ENCODE assay signal across 13 cellular contexts in genomic region chr9:114329624-114330022, GRCh38. TPM values are rescaled to one million over a fixed set of nuclear protein-coding genes. Genes with fewer than 3 reads are reported as not detected.
A peak's percentile ranks its signal among the peaks of the same experiment; 100 is the strongest.
DNase-seq lines count a peak whose midpoint lies in the region; ATAC-seq and TF ChIP-seq lines count a peak whose summit lies in the region.
"Not testable (repeated sequence)": the region's sequence is repeated elsewhere in the genome, so short reads cannot be mapped to it uniquely, and the experiment has no call there.
"Had no signal": no experiment of that assay in that cellular context is flagged by ENCODE, and none has a peak within 500 bp of the region (broad histone marks: within the 10 kb centered on the region; RNA-seq: fewer than 3 reads in every experiment).

Gene ORM2, plus strand, starts transcription at chr9:114329869. Its CDS starts 36 bp downstream, at chr9:114329905.

- not testable (repeated sequence) for TF ChIP-seq POLR2A in right lobe of liver (IDR thresholded peaks at IDR 0.05)

- ATAC-seq in activated naive CD8-positive, alpha-beta T cell treated with anti-CD3 and anti-CD28 coated beads, Interleukin-2, amount 10 ng/mL, durations not matched to agents 7 days and 5 days (ENCODE audit: low read depth); naive thymus-derived CD8-positive, alpha-beta T cell: not testable (repeated sequence)
- peak; percentile 27 to 59 (median 48) for ATAC-seq in right lobe of liver
- peak; percentile 23 for ATAC-seq in stimulated activated naive CD8-positive, alpha-beta T cell treated with anti-CD3 and anti-CD28 coated beads, Interleukin-15, amount 100 ng/mL, for 72 hours

- not testable (repeated sequence) for H3K4me3 ChIP-seq in CD4-positive, alpha-beta memory T cell (ENCODE audit: low read length in 2 of 2); hepatocyte
- peak within 1 kb of the TSS; percentile 38 to 62 (median 60) for H3K4me3 ChIP-seq in right lobe of liver

- POLR2A ChIA-PET in CD4-positive, alpha-beta memory T cell (lab: Charles Lee; ENCODE audit: partially characterized antibody); activated naive CD8-positive, alpha-beta T cell treated with anti-CD3 and anti-CD28 coated beads, Interleukin-2, amount 10 ng/mL, durations not matched to agents 7 days and 5 days (lab: Charles Lee); naive thymus-derived CD8-positive, alpha-beta T cell (lab: Charles Lee): not testable (repeated sequence)

- not testable (repeated sequence) for H3K4me3 Mint-ChIP-seq in CD4-positive, alpha-beta memory T cell; activated T-cell treated with anti-CD3 and anti-CD28 coated beads, Interleukin-2, amount 50 U/mL, for 24 hours; activated naive CD8-positive, alpha-beta T cell treated with anti-CD3 and anti-CD28 coated beads, Interleukin-2, amount 10 ng/mL, durations not matched to agents 7 days and 5 days; stimulated activated naive CD8-positive, alpha-beta T cell treated with anti-CD3 and anti-CD28 coated beads, Interleukin-15, amount 100 ng/mL, for 72 hours
- H3K4me3 Mint-ChIP-seq in IgD-negative memory B cell: peak within 1 kb of the TSS in 1 of 4 donors; percentile 33
- peak within 1 kb of the TSS in 4 of 10 donors; percentile 28 to 54 (median 36) for H3K4me3 Mint-ChIP-seq in naive thymus-derived CD8-positive, alpha-beta T cell

- not testable (repeated sequence) for H3K36me3 ChIP-seq in CD4-positive, alpha-beta memory T cell (ENCODE audit: insufficient read depth, low read length); hepatocyte (replicated peaks; ENCODE audit: insufficient read depth, low read depth); right lobe of liver

- DNase-seq in CD4-positive, alpha-beta memory T cell; activated T-cell treated with anti-CD3 and anti-CD28 coated beads, Interleukin-2, amount 50 U/mL, for 24 hours; activated naive CD8-positive, alpha-beta T cell treated with anti-CD3 and anti-CD28 coated beads, Interleukin-2, amount 10 ng/mL, durations not matched to agents 7 days and 5 days; hepatocyte (ENCODE audit: low spot score); right lobe of liver; naive thymus-derived CD8-positive, alpha-beta T cell; stimulated activated naive CD8-positive, alpha-beta T cell treated with anti-CD3 and anti-CD28 coated beads, Interleukin-15, amount 100 ng/mL, for 72 hours: not testable (repeated sequence)

- H3K9me3 ChIP-seq in CD4-positive, alpha-beta memory T cell (ENCODE audit: control insufficient read depth in 1 of 2, low read length in 2 of 2); hepatocyte (ENCODE audit: low read depth); right lobe of liver: not testable (repeated sequence)

- not testable (repeated sequence) for H3K9me2 ChIP-seq in hepatocyte (replicated peaks; ENCODE audit: insufficient read depth)

- not testable (repeated sequence) for H3K79me2 ChIP-seq in hepatocyte

- not testable (repeated sequence) for H3K27me3 ChIP-seq in CD4-positive, alpha-beta memory T cell (ENCODE audit: insufficient read depth, low read length); hepatocyte; right lobe of liver

- not testable (repeated sequence) for H2AFZ ChIP-seq in hepatocyte

- not testable (repeated sequence) for H3K36me3 Mint-ChIP-seq in CD4-positive, alpha-beta memory T cell; IgD-negative memory B cell; activated T-cell treated with anti-CD3 and anti-CD28 coated beads, Interleukin-2, amount 50 U/mL, for 24 hours (ENCODE audit: low read depth); activated naive CD8-positive, alpha-beta T cell treated with anti-CD3 and anti-CD28 coated beads, Interleukin-2, amount 10 ng/mL, durations not matched to agents 7 days and 5 days; naive thymus-derived CD8-positive, alpha-beta T cell

- not testable (repeated sequence) for H3K27me3 Mint-ChIP-seq in CD4-positive, alpha-beta memory T cell; IgD-negative memory B cell; activated T-cell treated with anti-CD3 and anti-CD28 coated beads, Interleukin-2, amount 50 U/mL, for 24 hours; activated naive CD8-positive, alpha-beta T cell treated with anti-CD3 and anti-CD28 coated beads, Interleukin-2, amount 10 ng/mL, durations not matched to agents 7 days and 5 days; naive thymus-derived CD8-positive, alpha-beta T cell; stimulated activated naive CD8-positive, alpha-beta T cell treated with anti-CD3 and anti-CD28 coated beads, Interleukin-15, amount 100 ng/mL, for 72 hours

- H4K20me1 ChIP-seq in hepatocyte (ENCODE audit: insufficient read depth, poor library complexity, severe bottlenecking): not testable (repeated sequence)

- not testable (repeated sequence) for H3K27ac ChIP-seq in CD4-positive, alpha-beta memory T cell (ENCODE audit: low read depth, low read length)
- peak within 1 kb of the TSS; percentile 72 for H3K27ac ChIP-seq in hepatocyte
- peak within 1 kb of the TSS; percentile 45 to 83 (median 47) for H3K27ac ChIP-seq in right lobe of liver

- intact Hi-C loops in CD4-positive, alpha-beta memory T cell (cut with micrococcal nuclease): loop anchor here (10.0 kb wide), 1 partner anchor 175 kb away; the partner anchor contains the start of gene WHRN
- intact Hi-C loops in right lobe of liver (cut with DNase I): not testable (repeated sequence)

- CTCF ChIA-PET in CD4-positive, alpha-beta memory T cell (lab: Charles Lee; ENCODE audit: partially characterized antibody): not testable (repeated sequence)

- no CpG with 5 or more reads among the region's 10 CpGs for WGBS in hepatocyte (ENCODE audit: low lambda C conversion rate, missing lambda C conversion rate)
- no CpG with 5 or more reads among the region's 10 CpGs for WGBS in right lobe of liver (ENCODE audit: insufficient coverage, low coverage, low lambda C conversion rate, missing lambda C conversion rate)

- not testable (repeated sequence) for H3K4me1 ChIP-seq in CD4-positive, alpha-beta memory T cell (ENCODE audit: insufficient read depth, low read length)
- H3K4me1 ChIP-seq in hepatocyte (ENCODE audit: insufficient read depth) (peaks cover 19% of the 10 kb centered on the region), right lobe of liver (peaks cover 0 to 15% (median 0%) of the 10 kb centered on the region in 4 donors)

- not testable (repeated sequence) for TF ChIP-seq CTCF in hepatocyte (IDR thresholded peaks at IDR 0.05; ENCODE audit: poor library complexity); right lobe of liver (IDR thresholded peaks at IDR 0.05)

- peak within 1 kb of the TSS in 5 of 7 donors; percentile 43 to 93 (median 48) for H3K27ac Mint-ChIP-seq in CD4-positive, alpha-beta memory T cell
- H3K27ac Mint-ChIP-seq in IgD-negative memory B cell: peak within 1 kb of the TSS in 2 of 3 donors; percentile 12 to 59
- H3K27ac Mint-ChIP-seq in activated T-cell treated with anti-CD3 and anti-CD28 coated beads, Interleukin-2, amount 50 U/mL, for 24 hours: peak within 1 kb of the TSS; percentile 60
- peak within 1 kb of the TSS; percentile 1 for H3K27ac Mint-ChIP-seq in activated naive CD8-positive, alpha-beta T cell treated with anti-CD3 and anti-CD28 coated beads, Interleukin-2, amount 10 ng/mL, durations not matched to agents 7 days and 5 days
- peak within 1 kb of the TSS; percentile 58 to 86 (median 80) for H3K27ac Mint-ChIP-seq in naive thymus-derived CD8-positive, alpha-beta T cell
- peak within 1 kb of the TSS; percentile 72 to 84 for H3K27ac Mint-ChIP-seq in stimulated activated naive CD8-positive, alpha-beta T cell treated with anti-CD3 and anti-CD28 coated beads, Interleukin-15, amount 100 ng/mL, for 72 hours

- peak within 1 kb of the TSS; percentile 0 for H3K4me2 ChIP-seq in hepatocyte

- H3K9me3 Mint-ChIP-seq in CD4-positive, alpha-beta memory T cell; IgD-negative memory B cell; activated T-cell treated with anti-CD3 and anti-CD28 coated beads, Interleukin-2, amount 50 U/mL, for 24 hours; activated naive CD8-positive, alpha-beta T cell treated with anti-CD3 and anti-CD28 coated beads, Interleukin-2, amount 10 ng/mL, durations not matched to agents 7 days and 5 days; naive thymus-derived CD8-positive, alpha-beta T cell; stimulated activated naive CD8-positive, alpha-beta T cell treated with anti-CD3 and anti-CD28 coated beads, Interleukin-15, amount 100 ng/mL, for 72 hours: not testable (repeated sequence)

- H3K4me1 Mint-ChIP-seq in CD4-positive, alpha-beta memory T cell: peaks cover 7 to 22% (median 16%) of the 10 kb centered on the region in 4 donors
- H3K4me1 Mint-ChIP-seq in IgD-negative memory B cell; activated naive CD8-positive, alpha-beta T cell treated with anti-CD3 and anti-CD28 coated beads, Interleukin-2, amount 10 ng/mL, durations not matched to agents 7 days and 5 days: not testable (repeated sequence)
- peaks cover 15% of the 10 kb centered on the region for H3K4me1 Mint-ChIP-seq in activated T-cell treated with anti-CD3 and anti-CD28 coated beads, Interleukin-2, amount 50 U/mL, for 24 hours (ENCODE audit: low read depth)
- H3K4me1 Mint-ChIP-seq in naive thymus-derived CD8-positive, alpha-beta T cell: peaks cover 10 to 17% (median 14%) of the 10 kb centered on the region in 4 donors
- peaks cover 22% of the 10 kb centered on the region for H3K4me1 Mint-ChIP-seq in stimulated activated naive CD8-positive, alpha-beta T cell treated with anti-CD3 and anti-CD28 coated beads, Interleukin-15, amount 100 ng/mL, for 72 hours

RNA-seq across cellular contexts. Expression of gene ORM2, which starts in this region (rescaled TPM):
- total RNA-seq in CD4-positive, alpha-beta memory T cell: not detected
- not detected for polyA plus RNA-seq in CD4-positive, alpha-beta memory T cell
- polyA plus RNA-seq in IgD-negative memory B cell: not detected
- total RNA-seq in activated naive CD8-positive, alpha-beta T cell treated with anti-CD3 and anti-CD28 coated beads, Interleukin-2, amount 10 ng/mL, durations not matched to agents 7 days and 5 days: not detected
- total RNA-seq in hepatocyte: 45.7 and 52.0 TPM in 2 replicates
- polyA plus RNA-seq in hepatocyte: 80.9 and 136 TPM in 2 replicates
- total RNA-seq in right lobe of liver: 1,000 to 10,000 TPM; 3,162 to 5,107 (median 3,869) TPM
- total RNA-seq in naive thymus-derived CD8-positive, alpha-beta T cell: not detected
- not detected for polyA plus RNA-seq in naive thymus-derived CD8-positive, alpha-beta T cell
- total RNA-seq: NCI-H460, PC-9, Right ventricle myocardium superior, SJSA1 had no signal
- polyA plus RNA-seq: AG04450 had no signal

Comparison
In these comparisons a context has a peak if more than half of its experiments do, and no peak if none do; other contexts are left out.
1. RNA of gene ORM2 (total RNA-seq): 3,162 to 5,107 TPM in right lobe of liver; 45.7 to 52.0 TPM in hepatocyte, not detected in CD4-positive, alpha-beta memory T cell, not detected in activated naive CD8-positive, alpha-beta T cell treated with anti-CD3 and anti-CD28 coated beads, Interleukin-2, amount 10 ng/mL, durations not matched to agents 7 days and 5 days and not detected in naive thymus-derived CD8-positive, alpha-beta T cell; every median in the first group is over 10 times any median in the second.
2. RNA of gene ORM2 (polyA plus RNA-seq): 80.9 to 136 TPM in hepatocyte; not detected in CD4-positive, alpha-beta memory T cell, not detected in IgD-negative memory B cell (single experiment) and not detected in naive thymus-derived CD8-positive, alpha-beta T cell; every median in the first group is over 10 times any median in the second.
3. H3K27ac Mint-ChIP-seq: peak in every context shown above with its lines; median percentile 80 in naive thymus-derived CD8-positive, alpha-beta T cell; 78 in stimulated activated naive CD8-positive, alpha-beta T cell treated with anti-CD3 and anti-CD28 coated beads, Interleukin-15, amount 100 ng/mL, for 72 hours; 60 in activated T-cell treated with anti-CD3 and anti-CD28 coated beads, Interleukin-2, amount 50 U/mL, for 24 hours; 48 in CD4-positive, alpha-beta memory T cell; 36 in IgD-negative memory B cell; 1 in activated naive CD8-positive, alpha-beta T cell treated with anti-CD3 and anti-CD28 coated beads, Interleukin-2, amount 10 ng/mL, durations not matched to agents 7 days and 5 days.